In the genomic region with DNA sequence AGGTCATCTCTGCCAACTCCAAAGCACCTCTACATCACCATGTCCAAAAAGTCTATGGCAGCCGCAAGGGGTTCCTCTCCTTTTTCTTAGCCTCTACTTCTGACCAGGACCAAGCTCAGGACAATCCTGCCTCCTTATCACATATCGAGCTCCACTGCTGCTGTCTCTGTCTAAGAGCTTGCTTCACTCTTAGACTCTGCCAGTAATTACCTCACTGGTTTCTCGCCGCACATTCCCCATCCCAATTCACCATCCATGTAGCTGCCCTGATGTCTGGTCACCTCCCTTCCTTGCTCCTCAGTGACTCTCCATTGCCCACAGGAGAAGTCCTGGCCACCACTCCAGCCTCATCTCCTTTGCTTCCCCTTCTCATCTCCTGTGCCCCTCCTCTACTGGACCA, we compare ENCODE assay signal across 17 cellular contexts. TPM values are rescaled to one million over a fixed set of nuclear protein-coding genes. Genes with fewer than 3 reads are reported as not detected.
DNase-seq lines count a peak whose midpoint lies in the region; ATAC-seq and TF ChIP-seq lines count a peak whose summit lies in the region.
"Had no signal": no experiment of that assay in that cellular context is flagged by ENCODE, and none has a peak within 500 bp of the region (broad histone marks: within the 10 kb centered on the region; RNA-seq: fewer than 3 reads in every experiment).

No MANE protein-coding gene starts in this region.

- no peak for ATAC-seq in IMR-90 (ENCODE audit: low read depth)
- ATAC-seq in gastroesophageal sphincter: peak; percentile 46
- ATAC-seq in HG02870 (IDR thresholded peaks at IDR 0.05; ENCODE audit: unreplicated experiment): no peak
- ATAC-seq in stimulated activated naive CD8-positive, alpha-beta T cell treated with anti-CD3 and anti-CD28 coated beads, Interleukin-15, amount 100 ng/mL, for 72 hours: no peak
- ATAC-seq: GM12878 had no signal

- TF ChIP-seq EP300 in gastroesophageal sphincter (IDR thresholded peaks at IDR 0.05): no peak

- no TSS peak for BruUV-seq in IMR-90 (replicated peaks; lab: Mats Ljungman, UMichigan)

- peak overlapping the region; percentile 69 for H4K5ac ChIP-seq in IMR-90 (ENCODE audit: low read depth, low read length)

- H3K4ac ChIP-seq in IMR-90 (ENCODE audit: low read depth, low read length): peak overlapping the region; percentile 82

- H3K4me1 ChIP-seq in IMR-90 (ENCODE audit: control insufficient read depth, insufficient read depth, low read length) (peaks cover 29% of the 10 kb centered on the region), gastroesophageal sphincter (peaks cover 0 to 39% (median 24%) of the 10 kb centered on the region in 3 donors)

- peaks cover 19% of the 10 kb centered on the region for H3K9me1 ChIP-seq in IMR-90 (ENCODE audit: insufficient read depth, low read length)

- peak overlapping the region; percentile 41 for H3K14ac ChIP-seq in IMR-90 (replicated peaks; ENCODE audit: low read depth, low read length)

- CTCF ChIA-PET in IMR-90 (lab: Yijun Ruan, JAX): no interaction called here

- dilution Hi-C loops in IMR-90 (cut with HindIII; ENCODE audit: low sequenced_read_pairs, unreplicated experiment): no loop called here

- peaks cover 0 to 3% of the 10 kb centered on the region in 2 experiments; a peak in 1 of 4 replicates for H3K79me1 ChIP-seq in IMR-90 (ENCODE audit: low read depth in 1 of 2, low read length in 2 of 2)

- H3K4me2 ChIP-seq in IMR-90 (ENCODE audit: low read depth, low read length): no peak overlapping the region

- peak overlapping the region; percentile 53; the same call in 2 of the 3 replicates for H2BK15ac ChIP-seq in IMR-90 (ENCODE audit: low read depth, low read length)

- H3K9me3 Mint-ChIP-seq in nephron: no peaks in the 10 kb centered on the region
- H3K9me3 Mint-ChIP-seq in stimulated activated naive CD8-positive, alpha-beta T cell treated with anti-CD3 and anti-CD28 coated beads, Interleukin-15, amount 100 ng/mL, for 72 hours: no peaks in the 10 kb centered on the region
- H3K9me3 Mint-ChIP-seq: CD8-positive, alpha-beta memory T cell had no signal

- H3K27me3 Mint-ChIP-seq in nephron (ENCODE audit: low read depth): no peaks in the 10 kb centered on the region
- no peaks in the 10 kb centered on the region for H3K27me3 Mint-ChIP-seq in stimulated activated naive CD8-positive, alpha-beta T cell treated with anti-CD3 and anti-CD28 coated beads, Interleukin-15, amount 100 ng/mL, for 72 hours
- H3K27me3 Mint-ChIP-seq: CD8-positive, alpha-beta memory T cell had no signal

- no peaks in the 10 kb centered on the region for H3K36me3 Mint-ChIP-seq in nephron (ENCODE audit: low read depth)

- peaks cover 58% of the 10 kb centered on the region for H3K4me1 Mint-ChIP-seq in nephron
- H3K4me1 Mint-ChIP-seq in stimulated activated naive CD8-positive, alpha-beta T cell treated with anti-CD3 and anti-CD28 coated beads, Interleukin-15, amount 100 ng/mL, for 72 hours: peaks cover 7% of the 10 kb centered on the region

- H3K9ac ChIP-seq in IMR-90 (ENCODE audit: low read depth, low read length): no peak overlapping the region

- H2AK5ac ChIP-seq in IMR-90 (ENCODE audit: low read depth, low read length): peak overlapping the region; percentile 97

- H3K27ac Mint-ChIP-seq in nephron: peak overlapping the region; percentile 67 to 84 (median 82)
- no peak overlapping the region for H3K27ac Mint-ChIP-seq in stimulated activated naive CD8-positive, alpha-beta T cell treated with anti-CD3 and anti-CD28 coated beads, Interleukin-15, amount 100 ng/mL, for 72 hours

- peak overlapping the region; percentile 16 for H2BK5ac ChIP-seq in IMR-90 (ENCODE audit: low read depth, low read length, poor library complexity, severe bottlenecking)

- H3K56ac ChIP-seq in IMR-90 (ENCODE audit: extremely low read depth, insufficient read depth, low read length): no peak overlapping the region

- H3K23ac ChIP-seq in IMR-90 (ENCODE audit: low read depth, low read length): 0 out of 2 replicates have a peak overlapping the region, but pooled peaks have one; percentile 53

- in situ Hi-C loops in IMR-90 (cut with MboI; ENCODE audit: low sequenced_read_pairs): no loop called here

- peak overlapping the region; percentile 82 for H2BK120ac ChIP-seq in IMR-90 (ENCODE audit: low read depth, low read length)

- intact Hi-C loops in IMR-90 (cut with micrococcal nuclease): no loop called here

- no peak for TF ChIP-seq POLR2A in IMR-90 (IDR thresholded peaks at IDR 0.05; ENCODE audit: low read depth, low read length)
- TF ChIP-seq POLR2A in gastroesophageal sphincter (IDR thresholded peaks at IDR 0.05): no peak

- peak overlapping the region; percentile 30 for H4K91ac ChIP-seq in IMR-90 (ENCODE audit: insufficient read depth, low read depth, low read length)

- H3K27me3 ChIP-seq in IMR-90 (ENCODE audit: control insufficient read depth, insufficient read depth, low read length): no peaks in the 10 kb centered on the region
- H3K27me3 ChIP-seq in gastroesophageal sphincter: no peaks in the 10 kb centered on the region

- POLR2A ChIA-PET in IMR-90 (lab: Charles Lee; ENCODE audit: unreplicated experiment): no interaction called here

- H2AK9ac ChIP-seq in IMR-90 (replicated peaks; ENCODE audit: low read depth, low read length, poor library complexity): peak overlapping the region; percentile 30

- no peak overlapping the region for H2AFZ ChIP-seq in IMR-90 (replicated peaks; ENCODE audit: low read length, poor library complexity)

- no peak for TF ChIP-seq CTCF in IMR-90 (conservative IDR thresholded peaks at IDR 0.05; ENCODE audit: low read depth, low read length)
- no peak for TF ChIP-seq CTCF in gastroesophageal sphincter (IDR thresholded peaks at IDR 0.05)
- TF ChIP-seq CTCF in nephron (IDR thresholded peaks at IDR 0.05; ENCODE audit: unreplicated experiment in 3 of 3): no peak

- peak overlapping the region; percentile 83 for H3K18ac ChIP-seq in IMR-90 (ENCODE audit: low read depth, low read length)

- no peaks in the 10 kb centered on the region for H4K20me1 ChIP-seq in IMR-90 (ENCODE audit: insufficient read depth, low read length)

- DNase-seq in AG20443 (ENCODE audit: low spot score) (peak; percentile 56), IMR-90 (no peak), cortex of kidney (lab: John Stamatoyannopoulos, UW) (no peak), AG08396 (ENCODE audit: low spot score) (no peak)
- DNase-seq in stimulated activated naive CD8-positive, alpha-beta T cell treated with anti-CD3 and anti-CD28 coated beads, Interleukin-15, amount 100 ng/mL, for 72 hours: no peak
- DNase-seq: CD8-positive, alpha-beta memory T cell; DND-41; GOT3; KG1; NCI-H1436 treated with DMSO at 0.1 percent for 48 hours; NCI-H2081; NCI-H510A treated with DMSO at 0.1 percent for 48 hours had no signal

- H4K8ac ChIP-seq in IMR-90 (ENCODE audit: low read depth in 2 of 2, low read length in 2 of 2): peak overlapping the region; percentile 9 to 12; a peak in 2 of 4 replicates

- H3K4me3 ChIP-seq in IMR-90 (ENCODE audit: insufficient read depth, low read depth, low read length): no peak overlapping the region
- no peak overlapping the region for H3K4me3 ChIP-seq in gastroesophageal sphincter
- H3K4me3 ChIP-seq: GM12878, SK-N-MC had no signal

- peak overlapping the region in 1 of 3 experiments; percentile 29 for H3K4me3 Mint-ChIP-seq in nephron
- H3K4me3 Mint-ChIP-seq in stimulated activated naive CD8-positive, alpha-beta T cell treated with anti-CD3 and anti-CD28 coated beads, Interleukin-15, amount 100 ng/mL, for 72 hours: no peak overlapping the region
- H3K4me3 Mint-ChIP-seq: CD8-positive, alpha-beta memory T cell had no signal

- WGBS in IMR-90 (ENCODE audit: extremely low coverage in 2 of 2, insufficient read length in 1 of 2), 2 experiments: 94% methylated on average over 3 of the region's 4 CpGs; no CpG with 5 or more reads in 1 of the 2 experiments
- WGBS in gastroesophageal sphincter (ENCODE audit: low coverage in 1 of 2), 2 donors: 70 to 89% methylated on average over 2 to 4 of the region's 4 CpGs

- peak overlapping the region; percentile 57 for H2BK20ac ChIP-seq in IMR-90 (ENCODE audit: low read depth, low read length)

- H3K9me3 ChIP-seq in IMR-90 (ENCODE audit: control insufficient read depth, insufficient read depth, low read length) (no peaks in the 10 kb centered on the region), gastroesophageal sphincter (no peaks in the 10 kb centered on the region)

- TF ChIP-seq RAD21 in IMR-90 (IDR thresholded peaks at IDR 0.05; ENCODE audit: low read length): no peak

- H3K27ac ChIP-seq in IMR-90 (ENCODE audit: insufficient read depth, low read length) (peak overlapping the region; percentile 72; the same call in 1 of the 2 replicates), gastroesophageal sphincter (peak overlapping the region in 2 of 4 donors; percentile 33 to 44)
- H3K27ac ChIP-seq: SK-N-MC had no signal

- H3K36me3 ChIP-seq in IMR-90 (ENCODE audit: control insufficient read depth, insufficient read depth, low read length): peaks cover 3% of the 10 kb centered on the region
- H3K36me3 ChIP-seq in gastroesophageal sphincter: peaks cover 0 to 8% of the 10 kb centered on the region in 2 donors

TF ChIP-seq in IMR-90, 13 proteins besides CTCF, POLR2A, EP300 and RAD21 (continues in another document):
- TF ChIP-seq RFX5 (IDR thresholded peaks at IDR 0.05; ENCODE audit: low read depth, low read length) (no peak), CHD1 (IDR thresholded peaks at IDR 0.05; ENCODE audit: low read depth, low read length) (no peak)

RNA-seq across cellular contexts. Expression of a gene that starts 24.1 kb away (rescaled TPM):
- under 0.01 TPM in 1 of 2 replicates, not detected in the other for total RNA-seq in IMR-90 (2012; rRNA removed)
- polyA plus RNA-seq in IMR-90 (2012; rRNA removed): 0.20 and 0.21 TPM in 2 replicates
- polyA plus RNA-seq in IMR-90 (2012; cell fraction: cytosol; rRNA removed): 0.13 and 0.53 TPM in 2 replicates
- polyA plus RNA-seq in IMR-90 (2012; cell fraction: nucleus; rRNA removed; ENCODE audit: low replicate concordance): 0.28 and 0.29 TPM in 2 replicates
- 10 to 100 TPM; 21.6 to 53.5 (median 44.9) TPM for total RNA-seq in gastroesophageal sphincter
- total RNA-seq: GM12878 had no signal

RNA-seq across cellular contexts. Expression of a gene that starts 44.7 kb away (rescaled TPM):
- total RNA-seq in IMR-90 (2012; rRNA removed) (39.2 and 52.3 TPM in 2 replicates), gastroesophageal sphincter (10 to 100 TPM; 62.1 to 73.8 (median 69.8) TPM)
- 26.8 and 30.8 TPM in 2 replicates for polyA plus RNA-seq in IMR-90 (2012; rRNA removed)
- 11.4 and 11.6 TPM in 2 replicates for polyA plus RNA-seq in IMR-90 (2012; cell fraction: cytosol; rRNA removed)
- 11.0 and 26.3 TPM in 2 replicates for polyA plus RNA-seq in IMR-90 (2012; cell fraction: nucleus; rRNA removed; ENCODE audit: low replicate concordance)

RNA-seq across cellular contexts. Expression of a gene that starts 55.5 kb away (rescaled TPM):
- total RNA-seq in IMR-90 (2012; rRNA removed) (249 and 263 TPM in 2 replicates), gastroesophageal sphincter (100 to 1,000 TPM; 185 to 242 (median 199) TPM)
- 210 and 215 TPM in 2 replicates for polyA plus RNA-seq in IMR-90 (2012; rRNA removed)
- 227 and 248 TPM in 2 replicates for polyA plus RNA-seq in IMR-90 (2012; cell fraction: cytosol; rRNA removed)
- polyA plus RNA-seq in IMR-90 (2012; cell fraction: nucleus; rRNA removed; ENCODE audit: low replicate concordance): 253 and 276 TPM in 2 replicates

RNA-seq across cellular contexts. Expression of a gene that starts 55.9 kb away (rescaled TPM):
- total RNA-seq in IMR-90 (2012; rRNA removed) (50.5 and 58.4 TPM in 2 replicates), gastroesophageal sphincter (10 to 100 TPM; 13.5 to 28.5 (median 24.0) TPM)
- polyA plus RNA-seq in IMR-90 (2012; rRNA removed): 25.9 and 28.4 TPM in 2 replicates
- 14.4 and 17.5 TPM in 2 replicates for polyA plus RNA-seq in IMR-90 (2012; cell fraction: cytosol; rRNA removed)
- polyA plus RNA-seq in IMR-90 (2012; cell fraction: nucleus; rRNA removed; ENCODE audit: low replicate concordance): 2.7 and 7.9 TPM in 2 replicates

Comparison
In these comparisons a context has a peak if more than half of its experiments do, and no peak if none do; other contexts are left out.
1. H3K27ac Mint-ChIP-seq: peak in nephron (3 of 3); none in stimulated activated naive CD8-positive, alpha-beta T cell treated with anti-CD3 and anti-CD28 coated beads, Interleukin-15, amount 100 ng/mL, for 72 hours (0 of 2).
2. RNA of a gene that starts 24.1 kb away (total RNA-seq): 21.6 to 53.5 TPM in gastroesophageal sphincter; under 0.01 TPM in IMR-90; every median in the first group is over 10 times any median in the second.